In the genomic region with DNA sequence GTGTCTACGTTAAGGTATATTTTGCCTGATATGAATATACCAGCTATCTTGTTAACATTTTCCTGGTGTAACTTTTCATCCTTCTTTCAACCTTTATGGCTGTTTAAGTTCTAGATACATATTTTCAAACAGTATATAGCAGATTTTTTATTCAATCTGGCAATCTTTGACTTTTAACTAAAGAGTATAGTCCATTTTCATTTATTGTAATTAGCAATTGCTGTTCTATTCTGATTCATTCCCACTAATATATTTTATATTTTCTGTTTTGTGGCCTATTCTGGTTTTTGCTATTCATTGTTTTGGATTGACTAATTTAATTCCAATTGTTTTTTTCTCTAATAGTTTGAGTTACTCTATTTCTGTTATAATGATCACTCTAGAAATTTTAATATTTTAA, we compare ENCODE assay signal across 30 cellular contexts. TPM values are rescaled to one million over a fixed set of nuclear protein-coding genes. Genes with fewer than 3 reads are reported as not detected.
DNase-seq lines count a peak whose midpoint lies in the region; ATAC-seq, FAIRE-seq and TF ChIP-seq lines count a peak whose summit lies in the region.
"Had no signal": no experiment of that assay in that cellular context is flagged by ENCODE, and none has a peak within 500 bp of the region (broad histone marks: within the 10 kb centered on the region; RNA-seq: fewer than 3 reads in every experiment).

No MANE protein-coding gene starts in this region.

- no peaks in the 10 kb centered on the region for H3K27me3 ChIP-seq in K562 (ENCODE audit: control insufficient read depth in 2 of 2, insufficient read depth in 2 of 2, low read length in 2 of 2)
- H3K27me3 ChIP-seq: BE2C, BLaER1 had no signal

- H3K4me1 ChIP-seq in K562 (replicated peaks in 1 of 2; ENCODE audit: control insufficient read depth in 2 of 2, insufficient read depth in 2 of 2, low read length in 2 of 2) (peaks cover 7 to 34% of the 10 kb centered on the region in 2 experiments; a peak in 4 of 5 replicates), kidney (ENCODE audit: control insufficient read depth in 1 of 2, insufficient read depth in 1 of 2, low read depth in 1 of 2, low read length in 2 of 2) (no peaks in the 10 kb centered on the region)
- H3K4me1 ChIP-seq: BE2C had no signal

- 0% methylated on average over 1 of the region's 1 CpG for WGBS in K562 (ENCODE audit: insufficient coverage, low coverage, missing lambda C conversion rate)

- H3K9me1 ChIP-seq in K562 (ENCODE audit: control insufficient read depth, insufficient read depth, low read length), result no peaks in the 10 kb centered on the region

- H3K27ac ChIP-seq in K562 (ENCODE audit: extremely low read depth, low read depth, low read length), result no peak overlapping the region
- no peak overlapping the region for H3K27ac ChIP-seq in kidney (ENCODE audit: low read depth in 2 of 2, low read length in 2 of 2)
- H3K27ac ChIP-seq: 22Rv1, BLaER1 had no signal

- no peak for ATAC-seq in K562
- no peak for ATAC-seq in HG03159 (IDR thresholded peaks at IDR 0.05; ENCODE audit: unreplicated experiment)
- ATAC-seq: GM12878 had no signal

- no peak for TF ChIP-seq RAD21 in K562 (CRISPR knock-in tag; conservative IDR thresholded peaks at IDR 0.05 in 1 of 2, IDR thresholded peaks at IDR 0.05 in 1 of 2)

- intact Hi-C loops in K562 (cut with micrococcal nuclease), result no loop called here
- intact Hi-C loops in kidney (cut with DNase I), result no loop called here

- in situ Hi-C loops in K562 (cut with MboI), result no loop called here

- no peak for TF ChIP-seq CTCF in K562 (IDR thresholded peaks at IDR 0.05 in 2 of 3, conservative IDR thresholded peaks at IDR 0.05 in 1 of 3; ENCODE audit: insufficient read depth in 2 of 3, low read depth in 1 of 3, low read length in 3 of 3)
- no peak for TF ChIP-seq CTCF in kidney (IDR thresholded peaks at IDR 0.05; ENCODE audit: borderline replicate concordance, extremely low read depth, insufficient read depth)

- TF ChIP-seq POLR2A in K562 (conservative IDR thresholded peaks at IDR 0.05), result no peak

- H3K9ac ChIP-seq in K562 (ENCODE audit: insufficient read depth in 1 of 2, low read depth in 2 of 2, low read length in 2 of 2) (no peak overlapping the region), kidney (ENCODE audit: low read length in 2 of 2) (no peak overlapping the region)
- H3K9ac ChIP-seq: BLaER1 had no signal

- no TSS peak for BruUV-seq in K562 (replicated peaks; lab: Mats Ljungman, UMichigan)

- H3K9me3 ChIP-seq in K562 (replicated peaks; ENCODE audit: control insufficient read depth, insufficient read depth, low read depth, low read length) (no peaks in the 10 kb centered on the region), kidney (ENCODE audit: control insufficient read depth in 1 of 2, low read length in 2 of 2) (no peaks in the 10 kb centered on the region)
- H3K9me3 ChIP-seq: BE2C, BLaER1 had no signal

- no peaks in the 10 kb centered on the region for H3K79me2 ChIP-seq in K562 (ENCODE audit: control insufficient read depth, insufficient read depth, low read length)

- DNase-seq in K562 (ENCODE audit: extremely low read depth in 1 of 4, low spot score in 3 of 4) (no peak), kidney (no peak), HUDEP-2 (lab: John Stamatoyannopoulos, UW; ENCODE audit: unreplicated experiment in 76 of 76) (no peak)
- DNase-seq: ACHN; BE2C; C1 segment of cervical spinal cord; CD4-positive, alpha-beta memory T cell; CD4-positive, CD25-positive, alpha-beta regulatory T cell; CD8-positive, alpha-beta memory T cell; COR-L47; DMS 273 treated with DMSO at 0.1 percent for 48 hours; DMS153; DMS53; DMS79; DND-41; EL; GDM1 had no signal

- FAIRE-seq in A204.1 (lab: Jason Lieb, UNC) (peak; percentile 6), K562 (lab: Jason Lieb, UNC) (no peak), kidney (lab: Jason Lieb, UNC) (peak; percentile 54)
- FAIRE-seq: GM12878, GM12892, GM18507, GM19239 had no signal

- no peak for TF ChIP-seq EP300 in K562 (IDR thresholded peaks at IDR 0.05; ENCODE audit: low read length)

- CTCF ChIA-PET in K562 (lab: Yijun Ruan, JAX; ENCODE audit: low intra/inter-chr PET ratio), result no interaction called here

- H3K36me3 ChIP-seq in K562 (ENCODE audit: control insufficient read depth, insufficient read depth, low read length), result peaks cover 47% of the 10 kb centered on the region
- peaks cover 8 to 26% of the 10 kb centered on the region in 2 donors for H3K36me3 ChIP-seq in kidney (ENCODE audit: control insufficient read depth in 1 of 2, insufficient read depth in 2 of 2, low read length in 2 of 2)

- POLR2A ChIA-PET in K562 (lab: Yijun Ruan, JAX), result interaction anchor here (0.8 kb wide), 1 partner anchor 49 kb away, joined by 3 read pairs; no protein-coding TSS in a partner anchor

- no peaks in the 10 kb centered on the region for H4K20me1 ChIP-seq in K562 (replicated peaks; ENCODE audit: control insufficient read depth, insufficient read depth, low read length)
- H4K20me1 ChIP-seq: BLaER1 had no signal

- no peak overlapping the region for H2AFZ ChIP-seq in K562 (ENCODE audit: low read depth, low read length)

- H3K4me2 ChIP-seq in K562 (ENCODE audit: insufficient read depth, low read length), result no peak overlapping the region
- H3K4me2 ChIP-seq: BLaER1 had no signal

- no peak overlapping the region for H3K4me3 ChIP-seq in K562
- H3K4me3 ChIP-seq in kidney (ENCODE audit: low read length in 2 of 2), result no peak overlapping the region
- H3K4me3 ChIP-seq: BLaER1, GM12878 had no signal

RNA-seq across cellular contexts. Expression of a gene that starts 7.3 kb away (rescaled TPM):
- 2.9 and 9.0 TPM in 2 replicates for total RNA-seq in K562 (2011; cell fraction: chromatin; rRNA removed; ENCODE audit: low replicate concordance)
- 1.2 and 3.2 TPM in 2 replicates for total RNA-seq in K562 (2011; cell fraction: nucleolus; rRNA removed)
- 4.1 and 4.7 TPM in 2 replicates for total RNA-seq in K562 (2011; cell fraction: nucleoplasm; rRNA removed)
- total RNA-seq in K562 (2014; rRNA removed), result 0.45 and 0.65 TPM in 2 replicates
- total RNA-seq in K562 (2014; rRNA removed; fragmentation: Illumina TruSeq; extraction: Trizol), result 0.99 and 1.1 TPM in 2 replicates
- 0.90 and 1.3 TPM in 2 replicates for total RNA-seq in K562 (2015; rRNA removed; fragmentation: Illumina TruSeq; extraction: Trizol)
- total RNA-seq in K562 (2021), result 0.72 and 1.2 TPM in 2 replicates
- polyA plus RNA-seq in K562 (2011; rRNA removed), result 2.7 and 4.2 TPM in 2 replicates
- 0.91 and 2.6 TPM in 2 replicates for polyA plus RNA-seq in K562 (2011; cell fraction: cytosol; rRNA removed)
- 14.7 and 27.0 TPM in 2 replicates for polyA plus RNA-seq in K562 (2011; cell fraction: nucleus; rRNA removed)
- polyA plus RNA-seq in K562 (2012), result 0.95 and 2.6 TPM in 2 replicates
- polyA plus RNA-seq in K562 (2014; fragmentation: Illumina TruSeq; extraction: Trizol), result 1.7 and 1.9 TPM in 2 replicates
- under 1 TPM; 0.48 to 0.76 TPM for polyA plus RNA-seq in K562 (2014; fragmentation: Nextera tagmentation; extraction: Ambion mirVana)
- polyA plus RNA-seq in K562 (2014; rRNA removed), result 1.3 and 1.8 TPM in 2 replicates
- 1.2 and 3.8 TPM in 2 replicates for polyA minus RNA-seq in K562 (2011; rRNA and poly(A)+ RNA removed)
- polyA minus RNA-seq in K562 (2011; cell fraction: cytosol; rRNA and poly(A)+ RNA removed), result 1.0 TPM in 1 of 2 replicates, not detected in the other
- 2.3 and 4.9 TPM in 2 replicates for polyA minus RNA-seq in K562 (2011; cell fraction: nucleus; rRNA and poly(A)+ RNA removed)
- total RNA-seq in kidney, result 31.5 TPM
- 8.9 TPM for polyA plus RNA-seq in kidney (ENCODE audit: insufficient read depth, low read depth, low replicate concordance)
- total RNA-seq: A172 had no signal

RNA-seq across cellular contexts. Expression of a gene that starts 17.2 kb away (rescaled TPM):
- total RNA-seq in K562 (2011; cell fraction: chromatin; rRNA removed; ENCODE audit: low replicate concordance), result 30.9 and 50.4 TPM in 2 replicates
- 36.7 and 51.9 TPM in 2 replicates for total RNA-seq in K562 (2011; cell fraction: nucleolus; rRNA removed)
- total RNA-seq in K562 (2011; cell fraction: nucleoplasm; rRNA removed), result 51.1 and 70.5 TPM in 2 replicates
- total RNA-seq in K562 (2014; rRNA removed), result 727 and 890 TPM in 2 replicates
- total RNA-seq in K562 (2014; rRNA removed; fragmentation: Illumina TruSeq; extraction: Trizol), result 1,061 and 1,110 TPM in 2 replicates
- total RNA-seq in K562 (2015; rRNA removed; fragmentation: Illumina TruSeq; extraction: Trizol), result 1,044 and 1,100 TPM in 2 replicates
- total RNA-seq in K562 (2021), result 651 and 736 TPM in 2 replicates
- polyA plus RNA-seq in K562 (2011; rRNA removed), result 1,020 and 1,271 TPM in 2 replicates
- 438 and 690 TPM in 2 replicates for polyA plus RNA-seq in K562 (2011; cell fraction: cytosol; rRNA removed)
- 132 and 238 TPM in 2 replicates for polyA plus RNA-seq in K562 (2011; cell fraction: nucleus; rRNA removed)
- 643 and 784 TPM in 2 replicates for polyA plus RNA-seq in K562 (2012)
- 896 and 1,028 TPM in 2 replicates for polyA plus RNA-seq in K562 (2014; fragmentation: Illumina TruSeq; extraction: Trizol)
- 1,000 to 10,000 TPM; 2,499 to 2,735 TPM for polyA plus RNA-seq in K562 (2014; fragmentation: Nextera tagmentation; extraction: Ambion mirVana)
- polyA plus RNA-seq in K562 (2014; rRNA removed), result 1,033 and 1,042 TPM in 2 replicates
- polyA minus RNA-seq in K562 (2011; rRNA and poly(A)+ RNA removed), result 658 and 670 TPM in 2 replicates
- polyA minus RNA-seq in K562 (2011; cell fraction: cytosol; rRNA and poly(A)+ RNA removed), result 238 and 250 TPM in 2 replicates
- polyA minus RNA-seq in K562 (2011; cell fraction: nucleus; rRNA and poly(A)+ RNA removed), result 15.9 and 51.3 TPM in 2 replicates
- 207 TPM for total RNA-seq in kidney
- 791 TPM for polyA plus RNA-seq in kidney (ENCODE audit: insufficient read depth, low read depth, low replicate concordance)

RNA-seq across cellular contexts. Expression of a gene that starts 17.4 kb away (rescaled TPM):
- total RNA-seq in K562 (2011; cell fraction: chromatin; rRNA removed; ENCODE audit: low replicate concordance), result 55.5 and 146 TPM in 2 replicates
- total RNA-seq in K562 (2011; cell fraction: nucleolus; rRNA removed), result 105 and 113 TPM in 2 replicates
- 67.2 and 95.3 TPM in 2 replicates for total RNA-seq in K562 (2011; cell fraction: nucleoplasm; rRNA removed)
- total RNA-seq in K562 (2014; rRNA removed), result 68.1 and 89.8 TPM in 2 replicates
- 72.4 and 78.5 TPM in 2 replicates for total RNA-seq in K562 (2014; rRNA removed; fragmentation: Illumina TruSeq; extraction: Trizol)
- 74.2 and 75.3 TPM in 2 replicates for total RNA-seq in K562 (2015; rRNA removed; fragmentation: Illumina TruSeq; extraction: Trizol)
- 92.3 and 94.4 TPM in 2 replicates for total RNA-seq in K562 (2021)
- 160 and 174 TPM in 2 replicates for polyA plus RNA-seq in K562 (2011; rRNA removed)
- polyA plus RNA-seq in K562 (2011; cell fraction: cytosol; rRNA removed), result 141 and 162 TPM in 2 replicates
- 336 and 420 TPM in 2 replicates for polyA plus RNA-seq in K562 (2011; cell fraction: nucleus; rRNA removed)
- polyA plus RNA-seq in K562 (2012), result 49.8 and 86.5 TPM in 2 replicates
- 101 and 116 TPM in 2 replicates for polyA plus RNA-seq in K562 (2014; fragmentation: Illumina TruSeq; extraction: Trizol)
- 10 to 100 TPM; 20.6 to 31.0 TPM for polyA plus RNA-seq in K562 (2014; fragmentation: Nextera tagmentation; extraction: Ambion mirVana)
- 68.3 and 76.3 TPM in 2 replicates for polyA plus RNA-seq in K562 (2014; rRNA removed)
- 97.4 and 135 TPM in 2 replicates for polyA minus RNA-seq in K562 (2011; rRNA and poly(A)+ RNA removed)
- 54.2 and 76.3 TPM in 2 replicates for polyA minus RNA-seq in K562 (2011; cell fraction: cytosol; rRNA and poly(A)+ RNA removed)
- 42.7 and 50.2 TPM in 2 replicates for polyA minus RNA-seq in K562 (2011; cell fraction: nucleus; rRNA and poly(A)+ RNA removed)
- 26.5 TPM for total RNA-seq in kidney
- 28.2 TPM for polyA plus RNA-seq in kidney (ENCODE audit: insufficient read depth, low read depth, low replicate concordance)

RNA-seq across cellular contexts. Expression of a gene that starts 37.0 kb away (rescaled TPM):
- total RNA-seq in K562 (2011; cell fraction: chromatin; rRNA removed; ENCODE audit: low replicate concordance), result not detected in 2 replicates
- total RNA-seq in K562 (2011; cell fraction: nucleolus; rRNA removed), result not detected in 2 replicates
- not detected in 2 replicates for total RNA-seq in K562 (2011; cell fraction: nucleoplasm; rRNA removed)
- 0.08 TPM in 1 of 2 replicates, not detected in the other for total RNA-seq in K562 (2014; rRNA removed)
- total RNA-seq in K562 (2014; rRNA removed; fragmentation: Illumina TruSeq; extraction: Trizol), result 0.26 TPM in 1 of 2 replicates, not detected in the other
- 0.19 and 0.33 TPM in 2 replicates for total RNA-seq in K562 (2015; rRNA removed; fragmentation: Illumina TruSeq; extraction: Trizol)
- not detected in 2 replicates for total RNA-seq in K562 (2021)
- 0.13 and 0.19 TPM in 2 replicates for polyA plus RNA-seq in K562 (2011; rRNA removed)
- polyA plus RNA-seq in K562 (2011; cell fraction: cytosol; rRNA removed), result 0.04 and 0.09 TPM in 2 replicates
- polyA plus RNA-seq in K562 (2011; cell fraction: nucleus; rRNA removed), result 0.18 TPM in 1 of 2 replicates, not detected in the other
- polyA plus RNA-seq in K562 (2012), result 0.43 and 0.48 TPM in 2 replicates
- polyA plus RNA-seq in K562 (2014; fragmentation: Illumina TruSeq; extraction: Trizol), result 0.12 TPM in 2 replicates
- polyA plus RNA-seq in K562 (2014; fragmentation: Nextera tagmentation; extraction: Ambion mirVana), result under 1 TPM; 0.20 to 0.35 TPM
- 0.09 TPM in 1 of 2 replicates, not detected in the other for polyA plus RNA-seq in K562 (2014; rRNA removed)
- polyA minus RNA-seq in K562 (2011; rRNA and poly(A)+ RNA removed), result 0.35 TPM in 1 of 2 replicates, not detected in the other
- not detected in 2 replicates for polyA minus RNA-seq in K562 (2011; cell fraction: cytosol; rRNA and poly(A)+ RNA removed)
- polyA minus RNA-seq in K562 (2011; cell fraction: nucleus; rRNA and poly(A)+ RNA removed), result not detected in 2 replicates
- 10.8 TPM for total RNA-seq in kidney
- polyA plus RNA-seq in kidney (ENCODE audit: insufficient read depth, low read depth, low replicate concordance), result 3.1 TPM
- total RNA-seq: A172; A673; CD4-positive, CD25-positive, alpha-beta regulatory T cell; Daoy; G401 had no signal
- polyA plus RNA-seq: AG04450; CD4-positive, CD25-positive, alpha-beta regulatory T cell; CD8-positive, alpha-beta memory T cell had no signal

RNA-seq across cellular contexts. Expression of a gene that starts 37.0 kb away (rescaled TPM):
- total RNA-seq in K562 (2011; cell fraction: chromatin; rRNA removed; ENCODE audit: low replicate concordance), result not detected in 2 replicates
- total RNA-seq in K562 (2011; cell fraction: nucleolus; rRNA removed), result not detected in 2 replicates
- total RNA-seq in K562 (2011; cell fraction: nucleoplasm; rRNA removed), result not detected in 2 replicates
- total RNA-seq in K562 (2014; rRNA removed) (not detected in 2 replicates), K562 (2014; rRNA removed; fragmentation: Illumina TruSeq; extraction: Trizol) (not detected in 2 replicates), K562 (2015; rRNA removed; fragmentation: Illumina TruSeq; extraction: Trizol) (0.11 TPM in 1 of 2 replicates, not detected in the other), K562 (2021) (0.13 TPM in 1 of 2 replicates, not detected in the other), kidney (3.0 TPM)
- polyA plus RNA-seq in K562 (2011; rRNA removed) (not detected in 2 replicates), K562 (2014; fragmentation: Illumina TruSeq; extraction: Trizol) (not detected in 2 replicates), K562 (2014; fragmentation: Nextera tagmentation; extraction: Ambion mirVana) (under 1 TPM in 1 of 2 experiments, not detected in 1; 0.11 TPM), K562 (2014; rRNA removed) (not detected in 2 replicates), kidney (ENCODE audit: insufficient read depth, low read depth, low replicate concordance) (0.43 TPM)
- not detected in 2 replicates for polyA plus RNA-seq in K562 (2011; cell fraction: cytosol; rRNA removed)
- not detected in 2 replicates for polyA plus RNA-seq in K562 (2011; cell fraction: nucleus; rRNA removed)
- polyA plus RNA-seq in K562 (2012), result not detected in 2 replicates
- polyA minus RNA-seq in K562 (2011; rRNA and poly(A)+ RNA removed), result not detected in 2 replicates
- not detected in 2 replicates for polyA minus RNA-seq in K562 (2011; cell fraction: cytosol; rRNA and poly(A)+ RNA removed)
- not detected in 2 replicates for polyA minus RNA-seq in K562 (2011; cell fraction: nucleus; rRNA and poly(A)+ RNA removed)
- total RNA-seq: A172; A673; CD4-positive, alpha-beta memory T cell; CD4-positive, CD25-positive, alpha-beta regulatory T cell; Daoy; G401 had no signal
- polyA plus RNA-seq: AG04450; CD4-positive, alpha-beta memory T cell; CD4-positive, CD25-positive, alpha-beta regulatory T cell; CD8-positive, alpha-beta memory T cell; GM12878 had no signal
